12 cellular contexts compared by ENCODE assay signal in the genomic region with DNA sequence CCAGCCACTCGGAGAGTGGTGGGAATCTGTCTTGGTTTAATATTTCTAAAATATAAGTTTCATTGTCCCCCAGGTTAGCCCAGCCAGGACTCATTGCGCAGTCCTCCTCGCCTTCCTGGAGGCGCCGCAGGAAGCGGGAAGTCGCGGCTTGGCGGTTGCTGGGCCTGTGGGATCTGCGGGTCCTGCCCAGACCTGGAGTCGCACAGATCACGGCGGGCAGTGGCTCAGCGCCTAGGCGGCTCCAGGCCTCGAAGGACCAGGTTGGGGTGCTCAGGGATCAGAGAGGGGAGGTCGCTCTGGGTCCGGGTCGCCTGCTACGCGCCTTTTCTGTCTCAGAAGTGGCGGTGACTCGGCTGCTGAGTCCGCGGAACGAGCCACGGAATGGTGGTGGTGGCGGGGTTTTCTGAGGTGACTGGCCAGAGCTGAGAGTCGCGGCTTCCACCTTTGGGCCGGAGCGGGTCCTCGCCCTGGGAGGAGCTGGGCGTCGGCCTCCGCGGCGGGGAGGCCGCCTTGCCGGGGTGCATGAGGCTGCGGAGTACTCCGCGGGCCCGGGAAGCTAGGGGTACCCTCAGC. TPM values are rescaled to one million over a fixed set of nuclear protein-coding genes. Genes with fewer than 3 reads are reported as not detected.
A peak's percentile ranks its signal among the peaks of the same experiment; 100 is the strongest.
DNase-seq lines count a peak whose midpoint lies in the region; TF ChIP-seq lines count a peak whose summit lies in the region.
"Had no signal": no experiment of that assay in that cellular context is flagged by ENCODE, and none has a peak within 500 bp of the region (broad histone marks: within the 10 kb centered on the region; RNA-seq: fewer than 3 reads in every experiment).

No MANE protein-coding gene starts in this region.

- no peak for TF ChIP-seq POLR2A in esophagus squamous epithelium (IDR thresholded peaks at IDR 0.05)

- DNase-seq in ELF-1 (ENCODE audit: low read depth, low spot score), result peak; percentile 47
- DNase-seq in astrocyte of the cerebellum (ENCODE audit: low read depth), result no peak
- no peak for DNase-seq in nephron progenitor cell
- DNase-seq in esophagus squamous epithelium (lab: John Stamatoyannopoulos, UW), result no peak
- DNase-seq in HPDE6-E6E7 (ENCODE audit: extremely low spot score), result no peak
- no peak for DNase-seq in MM.1S
- DNase-seq: activated CD4-positive, alpha-beta memory T cell treated with anti-CD3 and anti-CD28 coated beads, Interleukin-2, amount 10 ng/mL, durations not matched to agents 7 days and 5 days; activated naive CD4-positive, alpha-beta T cell treated with anti-CD3 and anti-CD28 coated beads, Interleukin-2, amount 10 ng/mL, durations not matched to agents 7 days and 5 days; Kasumi-1; stimulated activated CD4-positive, alpha-beta T cell treated with anti-CD3 and anti-CD28 coated beads, Interleukin-12 subunit alpha, Interleukin-12 subunit beta, amount 100 ng/mL, for 4 hours had no signal

- H4K20me1 ChIP-seq in MM.1S (ENCODE audit: insufficient read depth, low read length), result no peaks in the 10 kb centered on the region
- H4K20me1 ChIP-seq: BLaER1 had no signal

- no peaks in the 10 kb centered on the region for H3K36me3 ChIP-seq in esophagus squamous epithelium
- no peaks in the 10 kb centered on the region for H3K36me3 ChIP-seq in MM.1S (replicated peaks; ENCODE audit: insufficient read depth, low read length)
- H3K36me3 ChIP-seq: BLaER1 had no signal

- WGBS in esophagus squamous epithelium, 2 donors, result 13 to 27% methylated on average over 1 to 6 of the region's 44 CpGs

- H3F3A ChIP-seq in MM.1S (ENCODE audit: insufficient read depth, low read length), result no peaks in the 10 kb centered on the region

- H3K4me1 Mint-ChIP-seq in nephron progenitor cell, result peaks cover 91% of the 10 kb centered on the region

- H3K9me2 ChIP-seq in MM.1S (replicated peaks; ENCODE audit: insufficient read depth, low read length), result no peaks in the 10 kb centered on the region

- TF ChIP-seq CTCF in astrocyte of the cerebellum (IDR thresholded peaks at IDR 0.05; ENCODE audit: low read depth, low read length, missing control alignments) (no peak), nephron progenitor cell (IDR thresholded peaks at IDR 0.05) (no peak), esophagus squamous epithelium (IDR thresholded peaks at IDR 0.05) (no peak), MM.1S (IDR thresholded peaks at IDR 0.05; ENCODE audit: low read length) (no peak)

- peak overlapping the region; percentile 86 for H3K4me3 Mint-ChIP-seq in nephron progenitor cell
- H3K4me3 Mint-ChIP-seq: activated CD4-positive, alpha-beta memory T cell treated with anti-CD3 and anti-CD28 coated beads, Interleukin-2, amount 10 ng/mL, durations not matched to agents 7 days and 5 days; activated naive CD4-positive, alpha-beta T cell treated with anti-CD3 and anti-CD28 coated beads, Interleukin-2, amount 10 ng/mL, durations not matched to agents 7 days and 5 days had no signal

- no peak overlapping the region for H3K4me2 ChIP-seq in MM.1S (ENCODE audit: low read depth, low read length)
- H3K4me2 ChIP-seq: BLaER1 had no signal

- peaks cover 21 to 67% (median 22%) of the 10 kb centered on the region in 3 donors for H3K4me1 ChIP-seq in esophagus squamous epithelium
- H3K4me1 ChIP-seq in MM.1S (ENCODE audit: low read length), result no peaks in the 10 kb centered on the region
- H3K4me1 ChIP-seq: BLaER1 had no signal

- H3K9me3 ChIP-seq in esophagus squamous epithelium, result no peaks in the 10 kb centered on the region
- H3K9me3 ChIP-seq in MM.1S (replicated peaks; ENCODE audit: insufficient read depth, low read length), result no peaks in the 10 kb centered on the region

- no peaks in the 10 kb centered on the region for H3K79me2 ChIP-seq in MM.1S (ENCODE audit: low read length)

- H3K27me3 ChIP-seq in esophagus squamous epithelium, result peaks cover 35 to 100% (median 87%) of the 10 kb centered on the region in 4 donors
- H3K27me3 ChIP-seq in MM.1S (replicated peaks; ENCODE audit: insufficient read depth, low read length), result peaks cover 8% of the 10 kb centered on the region; the same call in 1 of the 2 replicates

- in situ Hi-C loops in astrocyte of the cerebellum (cut with HindIII; ENCODE audit: low sequenced_read_pairs), result no loop called here

- H3K9me3 Mint-ChIP-seq in nephron progenitor cell, result no peaks in the 10 kb centered on the region
- H3K9me3 Mint-ChIP-seq: activated CD4-positive, alpha-beta memory T cell treated with anti-CD3 and anti-CD28 coated beads, Interleukin-2, amount 10 ng/mL, durations not matched to agents 7 days and 5 days had no signal

- no peak overlapping the region for H3K9ac ChIP-seq in MM.1S (ENCODE audit: low read length)
- H3K9ac ChIP-seq: BLaER1 had no signal

- H3K27ac Mint-ChIP-seq in nephron progenitor cell, result peak overlapping the region; percentile 99
- H3K27ac Mint-ChIP-seq: activated CD4-positive, alpha-beta memory T cell treated with anti-CD3 and anti-CD28 coated beads, Interleukin-2, amount 10 ng/mL, durations not matched to agents 7 days and 5 days had no signal

- no peak overlapping the region for H2AFZ ChIP-seq in MM.1S (ENCODE audit: low read length)

- intact Hi-C loops in esophagus squamous epithelium (cut with DNase I), result no loop called here

- H3K4me3 ChIP-seq in astrocyte of the cerebellum (ENCODE audit: low read depth, low read length) (peak overlapping the region; percentile 10), esophagus squamous epithelium (peak overlapping the region in 1 of 4 donors; percentile 38), MM.1S (ENCODE audit: low read length) (no peak overlapping the region)
- H3K4me3 ChIP-seq: BLaER1 had no signal

- H3K27ac ChIP-seq in esophagus squamous epithelium (no peak overlapping the region), MM.1S (ENCODE audit: low read length) (no peak overlapping the region)
- H3K27ac ChIP-seq: BLaER1 had no signal

- H3K36me3 Mint-ChIP-seq in nephron progenitor cell (ENCODE audit: low read depth), result peaks cover 14% of the 10 kb centered on the region

- H3K27me3 Mint-ChIP-seq in nephron progenitor cell (ENCODE audit: low read depth, poor library complexity), result no peaks in the 10 kb centered on the region

RNA-seq across cellular contexts. Expression of a gene that starts 2.7 kb away (rescaled TPM):
- 1 to 10 TPM in 2 of 4 donors, under 1 TPM in 1, not detected in 1; 0.40 to 2.9 (median 1.5) TPM for total RNA-seq in esophagus squamous epithelium
- total RNA-seq: activated CD4-positive, alpha-beta memory T cell treated with anti-CD3 and anti-CD28 coated beads, Interleukin-2, amount 10 ng/mL, durations not matched to agents 7 days and 5 days; T-helper 1 cell treated with Interleukin-12 subunit alpha and Interleukin-12 subunit beta and Interleukin-4 antibody, amounts not matched to agents 30 ng/mL and 1 ng/mL, for 36 hours had no signal

RNA-seq across cellular contexts. Expression of a gene that starts 8.4 kb away (rescaled TPM):
- total RNA-seq in esophagus squamous epithelium, result 1 to 10 TPM in 1 of 4 donors, under 1 TPM in 1, not detected in 2; 0.31 to 2.5 TPM
- total RNA-seq: activated CD4-positive, alpha-beta memory T cell treated with anti-CD3 and anti-CD28 coated beads, Interleukin-2, amount 10 ng/mL, durations not matched to agents 7 days and 5 days; T-helper 1 cell treated with Interleukin-12 subunit alpha and Interleukin-12 subunit beta and Interleukin-4 antibody, amounts not matched to agents 30 ng/mL and 1 ng/mL, for 36 hours had no signal

RNA-seq across cellular contexts. Expression of a gene that starts 28.7 kb away (rescaled TPM):
- under 1 TPM in 1 of 4 donors, not detected in 3; 0.19 TPM for total RNA-seq in esophagus squamous epithelium
- total RNA-seq: activated CD4-positive, alpha-beta memory T cell treated with anti-CD3 and anti-CD28 coated beads, Interleukin-2, amount 10 ng/mL, durations not matched to agents 7 days and 5 days; T-helper 1 cell treated with Interleukin-12 subunit alpha and Interleukin-12 subunit beta and Interleukin-4 antibody, amounts not matched to agents 30 ng/mL and 1 ng/mL, for 36 hours had no signal

RNA-seq across cellular contexts. Expression of a gene that starts 30.3 kb away (rescaled TPM):
- 1 to 10 TPM in 3 of 4 donors, not detected in 1; 1.2 to 4.6 (median 1.2) TPM for total RNA-seq in esophagus squamous epithelium
- total RNA-seq: activated CD4-positive, alpha-beta memory T cell treated with anti-CD3 and anti-CD28 coated beads, Interleukin-2, amount 10 ng/mL, durations not matched to agents 7 days and 5 days; T-helper 1 cell treated with Interleukin-12 subunit alpha and Interleukin-12 subunit beta and Interleukin-4 antibody, amounts not matched to agents 30 ng/mL and 1 ng/mL, for 36 hours had no signal

RNA-seq across cellular contexts. Expression of a gene that starts 37.2 kb away (rescaled TPM):
- total RNA-seq in esophagus squamous epithelium, result 1 to 10 TPM in 1 of 4 donors, under 1 TPM in 1, not detected in 2; 0.61 to 3.4 TPM
- total RNA-seq: activated CD4-positive, alpha-beta memory T cell treated with anti-CD3 and anti-CD28 coated beads, Interleukin-2, amount 10 ng/mL, durations not matched to agents 7 days and 5 days; T-helper 1 cell treated with Interleukin-12 subunit alpha and Interleukin-12 subunit beta and Interleukin-4 antibody, amounts not matched to agents 30 ng/mL and 1 ng/mL, for 36 hours had no signal
